20 cellular contexts compared by ENCODE assay signal in genomic region chr10:76117949-76118348, GRCh38.
DNase-seq lines count a peak whose midpoint lies in the region; ATAC-seq, FAIRE-seq and TF ChIP-seq lines count a peak whose summit lies in the region.
"Had no signal": no experiment of that assay in that cellular context is flagged by ENCODE, and none has a peak within 500 bp of the region (broad histone marks: within the 10 kb centered on the region; RNA-seq: fewer than 3 reads in every experiment).

No MANE protein-coding gene starts in this region.

- peak; percentile 67 for FAIRE-seq in urothelium cell line (lab: Jason Lieb, UNC)
- FAIRE-seq: GM12891, RCC 7860 had no signal

- H4K20me1 ChIP-seq in GM23248 (ENCODE audit: insufficient read depth), result no peaks in the 10 kb centered on the region

- ATAC-seq in GM19455 (IDR thresholded peaks at IDR 0.05; ENCODE audit: unreplicated experiment), result no peak
- ATAC-seq: right cardiac atrium, T-helper 17 cell had no signal

- peak overlapping the region; percentile 62 for H3K4me2 ChIP-seq in GM23248 (ENCODE audit: unreplicated experiment)

- peaks cover 41% of the 10 kb centered on the region for H3K4me1 ChIP-seq in GM23248 (ENCODE audit: insufficient read depth)

- H3K9ac ChIP-seq in GM23248, result no peak overlapping the region

- peak; percentile 90 for DNase-seq in GM23248
- DNase-seq in SW480 (ENCODE audit: low spot score), result peak; percentile 33
- DNase-seq in fibroblast of the aortic adventitia (ENCODE audit: low read depth), result peak; percentile 19
- DNase-seq in urothelium cell line (ENCODE audit: low spot score), result no peak
- no peak for DNase-seq in cerebellar cortex (ENCODE audit: low spot score)
- no peak for DNase-seq in WERI-Rb-1
- DNase-seq: activated naive CD4-positive, alpha-beta T cell treated with anti-CD3 and anti-CD28 coated beads, Interleukin-2, amount 10 ng/mL, durations not matched to agents 7 days and 5 days; CD8-positive, alpha-beta memory T cell; effector CD8-positive, alpha-beta T cell; H9; mesendoderm; NCI-H1048; NCI-H2107; NCI-H774; right cardiac atrium; stimulated activated CD8-positive, alpha-beta memory T cell treated with anti-CD3 and anti-CD28 coated beads, Interleukin-4, amount 100 ng/mL, for 48 hours; T-helper 17 cell had no signal

- peaks cover 34% of the 10 kb centered on the region for H3F3A ChIP-seq in GM23248 (ENCODE audit: insufficient read depth)

- H3K79me2 ChIP-seq in GM23248 (ENCODE audit: insufficient read depth), result no peaks in the 10 kb centered on the region

- 0 out of 2 replicates have a peak overlapping the region, but pooled peaks have one; percentile 4 for H3K4me3 ChIP-seq in GM23248
- no peak overlapping the region for H3K4me3 ChIP-seq in fibroblast of the aortic adventitia (ENCODE audit: low read depth, low read length)
- no peak overlapping the region for H3K4me3 ChIP-seq in WERI-Rb-1 (ENCODE audit: low read depth, low read length)

- H3K9me2 ChIP-seq in GM23248 (ENCODE audit: insufficient read depth), result 0 out of 2 replicates have a peak, but pooled peaks cover 3% of the 10 kb centered on the region

- H3K36me3 ChIP-seq in GM23248 (ENCODE audit: low read depth) (no peaks in the 10 kb centered on the region), WERI-Rb-1 (no peaks in the 10 kb centered on the region)

- TF ChIP-seq CTCF in fibroblast of the aortic adventitia (IDR thresholded peaks at IDR 0.05; ENCODE audit: insufficient read depth, low read length), result no peak
- no peak for TF ChIP-seq CTCF in WERI-Rb-1 (IDR thresholded peaks at IDR 0.05; ENCODE audit: low read depth, low read length)

- in situ Hi-C loops in GM23248 (cut with MboI), result no loop called here

- H2AFZ ChIP-seq in GM23248, result peak overlapping the region; percentile 5; the same call in 1 of the 2 replicates

- H3K27ac ChIP-seq in GM23248 (peak overlapping the region; percentile 68), WERI-Rb-1 (no peak overlapping the region)

- H3K27me3 ChIP-seq in GM23248 (replicated peaks; ENCODE audit: insufficient read depth) (no peaks in the 10 kb centered on the region), WERI-Rb-1 (ENCODE audit: insufficient read depth, low read depth, severe bottlenecking) (no peaks in the 10 kb centered on the region)

- H3K9me3 ChIP-seq in GM23248 (ENCODE audit: low read depth) (no peaks in the 10 kb centered on the region), WERI-Rb-1 (ENCODE audit: severe bottlenecking) (no peaks in the 10 kb centered on the region)

Comparison
In these comparisons a context has a peak if more than half of its experiments do, and no peak if none do; other contexts are left out.
1. DNase-seq: peak in GM23248 (single experiment), SW480 (single experiment) and fibroblast of the aortic adventitia (single experiment); none in urothelium cell line (single experiment), cerebellar cortex (single experiment) and WERI-Rb-1 (single experiment).